ENCODE assay signal across 13 cellular contexts in genomic region chr9:22157831-22158230, GRCh38.
DNase-seq lines count a peak whose midpoint lies in the region; ATAC-seq, FAIRE-seq and TF ChIP-seq lines count a peak whose summit lies in the region.
"Had no signal": no experiment of that assay in that cellular context is flagged by ENCODE, and none has a peak within 500 bp of the region (broad histone marks: within the 10 kb centered on the region; RNA-seq: fewer than 3 reads in every experiment).

No MANE protein-coding gene starts in this region.

- H2AFZ ChIP-seq in GM23248 (no peak overlapping the region), osteoblast (ENCODE audit: low read length) (peak overlapping the region; percentile 27)

- peaks cover 42% of the 10 kb centered on the region for H3K4me1 ChIP-seq in GM23248 (ENCODE audit: insufficient read depth)
- peaks cover 33% of the 10 kb centered on the region for H3K4me1 ChIP-seq in osteoblast (ENCODE audit: insufficient read depth, low read length)
- no peaks in the 10 kb centered on the region for H3K4me1 ChIP-seq in naive thymus-derived CD4-positive, alpha-beta T cell (ENCODE audit: control insufficient read depth in 2 of 2, insufficient read depth in 2 of 2, low read length in 2 of 2)
- H3K4me1 ChIP-seq: BLaER1 had no signal

- H3F3A ChIP-seq in GM23248 (ENCODE audit: insufficient read depth): peaks cover 29% of the 10 kb centered on the region

- ATAC-seq in naive thymus-derived CD4-positive, alpha-beta T cell: no peak
- ATAC-seq in activated CD4-positive, CD25-positive, alpha-beta regulatory T cell treated with anti-CD3 and anti-CD28 coated beads, Interleukin-2, amount 50 U/mL, for 24 hours: no peak
- no peak for ATAC-seq in HG03521 (IDR thresholded peaks at IDR 0.05; ENCODE audit: unreplicated experiment)

- POLR2A ChIA-PET in naive thymus-derived CD4-positive, alpha-beta T cell (lab: Charles Lee): no interaction called here

- no peaks in the 10 kb centered on the region for H3K79me2 ChIP-seq in GM23248 (ENCODE audit: insufficient read depth)
- no peaks in the 10 kb centered on the region for H3K79me2 ChIP-seq in osteoblast (ENCODE audit: insufficient read depth, low read length)

- no peaks in the 10 kb centered on the region for H3K36me3 ChIP-seq in GM23248 (ENCODE audit: low read depth)
- H3K36me3 ChIP-seq in osteoblast (ENCODE audit: insufficient read depth, low read length): no peaks in the 10 kb centered on the region
- no peaks in the 10 kb centered on the region for H3K36me3 ChIP-seq in naive thymus-derived CD4-positive, alpha-beta T cell (ENCODE audit: control insufficient read depth in 2 of 3, insufficient read depth in 3 of 3, low read length in 3 of 3)
- H3K36me3 ChIP-seq: BLaER1 had no signal

- no peak for FAIRE-seq in RCC 7860 (lab: Jason Lieb, UNC)
- FAIRE-seq: H54 had no signal

- H3K9ac ChIP-seq in GM23248: no peak overlapping the region
- H3K9ac ChIP-seq: BLaER1 had no signal

- CTCF ChIA-PET in naive thymus-derived CD4-positive, alpha-beta T cell (lab: Charles Lee): no interaction called here

- in situ Hi-C loops in GM23248 (cut with MboI): no loop called here

- no peaks in the 10 kb centered on the region for H3K9me3 Mint-ChIP-seq in naive thymus-derived CD4-positive, alpha-beta T cell
- no peaks in the 10 kb centered on the region for H3K9me3 Mint-ChIP-seq in activated T-helper 2 cell treated with anti-CD3 and anti-CD28 coated beads, Interferon-gamma antibody, Interleukin-2, Interleukin-4, amounts not matched to agents 10 μg/mL and 5 μg/mL and 100 μg/mL, durations not matched to agents 14 hours and 24 hours and 36 hours

- H3K27me3 ChIP-seq in GM23248 (replicated peaks; ENCODE audit: insufficient read depth) (no peaks in the 10 kb centered on the region), osteoblast (ENCODE audit: insufficient read depth, low read length) (no peaks in the 10 kb centered on the region)
- H3K27me3 ChIP-seq in naive thymus-derived CD4-positive, alpha-beta T cell (ENCODE audit: control insufficient read depth in 2 of 2, insufficient read depth in 2 of 2, low read length in 2 of 2): no peaks in the 10 kb centered on the region
- H3K27me3 ChIP-seq: BLaER1 had no signal

- H3K27ac ChIP-seq in GM23248 (0 out of 2 replicates have a peak overlapping the region, but pooled peaks have one; percentile 26), epithelial cell of prostate (peak overlapping the region; percentile 84), osteoblast (ENCODE audit: low read depth, low read length) (peak overlapping the region; percentile 50)
- no peak overlapping the region for H3K27ac ChIP-seq in naive thymus-derived CD4-positive, alpha-beta T cell (ENCODE audit: low read depth, low read length)
- H3K27ac ChIP-seq: BLaER1 had no signal

- no peak overlapping the region for H3K4me3 Mint-ChIP-seq in naive thymus-derived CD4-positive, alpha-beta T cell
- no peak overlapping the region for H3K4me3 Mint-ChIP-seq in activated T-helper 2 cell treated with anti-CD3 and anti-CD28 coated beads, Interferon-gamma antibody, Interleukin-2, Interleukin-4, amounts not matched to agents 10 μg/mL and 5 μg/mL and 100 μg/mL, durations not matched to agents 14 hours and 24 hours and 36 hours (ENCODE audit: low read depth)

- TF ChIP-seq CTCF in osteoblast (IDR thresholded peaks at IDR 0.05; ENCODE audit: extremely low read depth, low read depth, low read length): no peak

- 77 to 87% methylated on average over 4 of the region's 4 CpGs for WGBS in GM23248 (ENCODE audit: low coverage in 1 of 2, low lambda C conversion rate in 2 of 2, missing lambda C conversion rate in 2 of 2), 2 experiments

- H3K27me3 Mint-ChIP-seq in naive thymus-derived CD4-positive, alpha-beta T cell: peaks cover 0 to 40% (median 7%) of the 10 kb centered on the region in 5 donors
- H3K27me3 Mint-ChIP-seq in activated T-helper 2 cell treated with anti-CD3 and anti-CD28 coated beads, Interferon-gamma antibody, Interleukin-2, Interleukin-4, amounts not matched to agents 10 μg/mL and 5 μg/mL and 100 μg/mL, durations not matched to agents 14 hours and 24 hours and 36 hours (ENCODE audit: low read depth): peaks cover 25% of the 10 kb centered on the region

- H3K9me3 ChIP-seq in GM23248 (ENCODE audit: low read depth) (no peaks in the 10 kb centered on the region), osteoblast (ENCODE audit: low read depth, low read length) (no peaks in the 10 kb centered on the region)
- no peaks in the 10 kb centered on the region for H3K9me3 ChIP-seq in naive thymus-derived CD4-positive, alpha-beta T cell (ENCODE audit: control insufficient read depth in 2 of 3, low read length in 3 of 3)
- H3K9me3 ChIP-seq: BLaER1 had no signal

- DNase-seq in GM23248 (no peak), RCC 7860 (ENCODE audit: low spot score) (peak; percentile 2), epithelial cell of prostate (ENCODE audit: low read depth, low spot score) (no peak), osteoblast (ENCODE audit: insufficient read length, low spot score, missing footprints) (no peak)
- no peak for DNase-seq in naive thymus-derived CD4-positive, alpha-beta T cell
- no peak for DNase-seq in activated T-helper 2 cell treated with anti-CD3 and anti-CD28 coated beads, Interferon-gamma antibody, Interleukin-2, Interleukin-4, amounts not matched to agents 10 μg/mL and 5 μg/mL and 100 μg/mL, durations not matched to agents 14 hours and 24 hours and 36 hours (ENCODE audit: low spot score)
- DNase-seq: NCI-H1436, NCI-H2081, NCI-H524 had no signal

- no peak overlapping the region for H3K27ac Mint-ChIP-seq in naive thymus-derived CD4-positive, alpha-beta T cell
- H3K27ac Mint-ChIP-seq in activated T-helper 2 cell treated with anti-CD3 and anti-CD28 coated beads, Interferon-gamma antibody, Interleukin-2, Interleukin-4, amounts not matched to agents 10 μg/mL and 5 μg/mL and 100 μg/mL, durations not matched to agents 14 hours and 24 hours and 36 hours: no peak overlapping the region

- H3K4me2 ChIP-seq in GM23248 (ENCODE audit: unreplicated experiment) (peak overlapping the region; percentile 36), osteoblast (ENCODE audit: insufficient read depth, low read length) (no peak overlapping the region)
- H3K4me2 ChIP-seq: BLaER1 had no signal

- intact Hi-C loops in naive thymus-derived CD4-positive, alpha-beta T cell (cut with micrococcal nuclease): no loop called here
- intact Hi-C loops in activated T-helper 2 cell treated with anti-CD3 and anti-CD28 coated beads, Interferon-gamma antibody, Interleukin-2, Interleukin-4, amounts not matched to agents 10 μg/mL and 5 μg/mL and 100 μg/mL, durations not matched to agents 14 hours and 24 hours and 36 hours (cut with micrococcal nuclease): no loop called here

- no peaks in the 10 kb centered on the region for H4K20me1 ChIP-seq in GM23248 (ENCODE audit: insufficient read depth)
- no peaks in the 10 kb centered on the region for H4K20me1 ChIP-seq in osteoblast (ENCODE audit: insufficient read depth, low read length)
- H4K20me1 ChIP-seq: BLaER1 had no signal

- H3K4me1 Mint-ChIP-seq in naive thymus-derived CD4-positive, alpha-beta T cell: no peaks in the 10 kb centered on the region
- peaks cover 7% of the 10 kb centered on the region for H3K4me1 Mint-ChIP-seq in activated T-helper 2 cell treated with anti-CD3 and anti-CD28 coated beads, Interferon-gamma antibody, Interleukin-2, Interleukin-4, amounts not matched to agents 10 μg/mL and 5 μg/mL and 100 μg/mL, durations not matched to agents 14 hours and 24 hours and 36 hours (ENCODE audit: low read depth)

- no peaks in the 10 kb centered on the region for H3K9me2 ChIP-seq in GM23248 (ENCODE audit: insufficient read depth)

- no peaks in the 10 kb centered on the region for H3K36me3 Mint-ChIP-seq in naive thymus-derived CD4-positive, alpha-beta T cell
- no peaks in the 10 kb centered on the region for H3K36me3 Mint-ChIP-seq in activated T-helper 2 cell treated with anti-CD3 and anti-CD28 coated beads, Interferon-gamma antibody, Interleukin-2, Interleukin-4, amounts not matched to agents 10 μg/mL and 5 μg/mL and 100 μg/mL, durations not matched to agents 14 hours and 24 hours and 36 hours (ENCODE audit: low read depth)

- no peak overlapping the region for H3K4me3 ChIP-seq in GM23248
- no peak overlapping the region for H3K4me3 ChIP-seq in osteoblast (ENCODE audit: insufficient read depth, low read length)
- no peak overlapping the region for H3K4me3 ChIP-seq in naive thymus-derived CD4-positive, alpha-beta T cell (ENCODE audit: low read length)
- H3K4me3 ChIP-seq: BLaER1 had no signal
